Comparison of ENCODE assay signal across 1 cellular context in the genomic region with DNA sequence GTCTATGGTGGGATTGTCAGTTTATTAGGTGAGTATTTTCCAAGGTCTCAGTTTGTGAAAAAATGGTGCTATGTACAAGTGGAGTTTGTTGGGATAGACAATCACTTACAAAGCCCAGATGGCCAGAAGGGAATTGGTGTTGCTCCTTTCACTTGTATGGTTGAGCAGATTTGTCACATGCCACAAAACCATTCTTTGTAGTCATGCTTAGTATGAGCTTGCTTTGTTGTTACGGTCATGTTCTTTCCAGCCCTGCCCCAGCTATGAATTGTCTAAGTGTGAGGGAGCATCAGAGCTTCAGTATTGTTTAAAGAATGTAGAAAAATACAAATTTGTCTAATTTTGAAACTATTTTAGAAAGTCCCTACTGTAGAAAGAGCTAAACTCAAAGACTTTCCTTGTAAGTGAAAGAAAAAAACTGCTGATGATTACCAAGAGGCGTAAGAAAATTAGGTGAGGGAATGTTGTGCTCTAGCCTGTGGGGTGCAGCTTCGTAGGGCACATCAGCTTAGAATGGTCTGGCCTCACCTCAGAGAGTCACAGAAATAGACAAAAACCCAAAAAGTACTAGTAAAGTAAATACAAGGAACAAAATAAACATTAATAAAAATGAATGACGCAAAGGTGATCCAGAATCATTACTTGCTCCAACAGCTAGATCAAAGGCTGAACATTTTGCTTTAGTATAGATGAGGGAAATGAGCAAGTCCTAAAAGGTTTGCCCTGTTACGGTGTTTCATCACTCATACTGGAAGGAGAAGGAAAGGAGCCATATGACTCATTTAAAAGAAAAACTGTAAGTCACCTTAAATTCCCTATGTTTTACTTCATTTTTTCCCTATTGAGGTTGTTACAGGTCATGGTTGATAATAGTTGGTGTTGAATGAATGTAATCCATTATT.
TF ChIP-seq lines count a peak whose summit lies in the region.

No MANE protein-coding gene starts in this region.

TF ChIP-seq in endothelial cell of umbilical vein, 7 proteins besides CTCF, POLR2A, EP300 and RAD21 (continued from another document):
- TF ChIP-seq, protein P1, sequence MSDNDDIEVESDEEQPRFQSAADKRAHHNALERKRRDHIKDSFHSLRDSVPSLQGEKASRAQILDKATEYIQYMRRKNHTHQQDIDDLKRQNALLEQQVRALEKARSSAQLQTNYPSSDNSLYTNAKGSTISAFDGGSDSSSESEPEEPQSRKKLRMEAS (IDR thresholded peaks at IDR 0.05; ENCODE audit: insufficient read depth, insufficient read length), result no peak
